8 cellular contexts compared by ENCODE assay signal in the genomic region with DNA sequence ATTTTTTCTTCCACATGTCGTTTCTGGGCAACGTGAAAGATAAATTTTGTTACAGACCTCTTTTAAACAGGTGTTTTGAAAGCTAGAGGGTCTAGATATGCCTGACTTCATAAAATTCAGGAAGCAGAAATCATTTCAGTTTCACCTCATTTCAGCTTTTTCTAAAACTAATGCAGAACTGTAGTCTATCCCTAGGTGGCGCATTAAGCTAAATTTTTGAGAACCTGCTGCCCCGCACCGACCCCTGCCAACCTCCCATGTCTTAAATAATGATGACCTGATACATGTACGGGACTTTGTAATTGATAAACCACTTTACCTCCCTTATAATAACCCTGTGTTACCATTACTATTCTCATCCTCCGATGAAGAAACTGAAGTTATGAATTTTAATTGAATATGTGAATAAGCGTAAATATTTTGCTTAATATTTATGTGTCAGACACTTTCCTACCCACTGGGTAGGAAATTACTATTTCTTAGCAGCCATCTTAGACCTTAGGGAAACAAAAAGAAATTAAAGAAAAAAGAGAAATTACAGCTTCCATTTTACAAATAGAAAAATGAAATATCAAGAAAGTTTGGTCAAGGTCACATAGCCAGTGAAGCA.
A peak's percentile ranks its signal among the peaks of the same experiment; 100 is the strongest.
DNase-seq lines count a peak whose midpoint lies in the region; ATAC-seq and TF ChIP-seq lines count a peak whose summit lies in the region.

No MANE protein-coding gene starts in this region.

- intact Hi-C loops in left ventricle myocardium superior (cut with micrococcal nuclease), result no loop called here

- ATAC-seq in GM18909 (IDR thresholded peaks at IDR 0.05; ENCODE audit: poor library complexity, unreplicated experiment), result peak; percentile 47
- ATAC-seq in activated T-helper 17 cell treated with anti-CD3 and anti-CD28 coated beads, Interleukin-2, amount 50 U/mL, for 72 hours (replicated peaks), result peak; percentile 24
- peak; percentile 44 for ATAC-seq in left ventricle myocardium superior

- H3K9me3 Mint-ChIP-seq in activated T-helper 17 cell treated with anti-CD3 and anti-CD28 coated beads, Interleukin-2, amount 50 U/mL, for 72 hours, result no peaks in the 10 kb centered on the region

- TF ChIP-seq CTCF in C4-2B (conservative IDR thresholded peaks at IDR 0.05), result peak; percentile 91

- peak; percentile 10 for DNase-seq in NCI-H2196 treated with DMSO at 0.1 percent for 48 hours (lab: John Stamatoyannopoulos, UW; ENCODE audit: unreplicated experiment)
- DNase-seq in left ventricle myocardium superior, result no peak
- DNase-seq in stimulated activated CD4-positive, alpha-beta T cell treated with anti-CD3 and anti-CD28 coated beads, Interleukin-4, amount 100 ng/mL, for 24 hours, result peak; percentile 19
- DNase-seq in activated gamma-delta T cell treated with Interleukin-2 at 50 U/mL for 16 hours, result no peak
- no peak for DNase-seq in activated T-cell treated with anti-CD3 and anti-CD28 coated beads for 4 hours

- H3K36me3 Mint-ChIP-seq in activated T-helper 17 cell treated with anti-CD3 and anti-CD28 coated beads, Interleukin-2, amount 50 U/mL, for 72 hours (ENCODE audit: low read depth), result no peaks in the 10 kb centered on the region

- no peaks in the 10 kb centered on the region for H3K4me1 Mint-ChIP-seq in activated T-helper 17 cell treated with anti-CD3 and anti-CD28 coated beads, Interleukin-2, amount 50 U/mL, for 72 hours

- no peak overlapping the region for H3K4me3 Mint-ChIP-seq in activated T-helper 17 cell treated with anti-CD3 and anti-CD28 coated beads, Interleukin-2, amount 50 U/mL, for 72 hours

- H3K27ac ChIP-seq in C4-2B, result no peak overlapping the region

- no peaks in the 10 kb centered on the region for H3K27me3 Mint-ChIP-seq in activated T-helper 17 cell treated with anti-CD3 and anti-CD28 coated beads, Interleukin-2, amount 50 U/mL, for 72 hours

- no peak overlapping the region for H3K27ac Mint-ChIP-seq in activated T-helper 17 cell treated with anti-CD3 and anti-CD28 coated beads, Interleukin-2, amount 50 U/mL, for 72 hours

Comparison
In these comparisons a context has a peak if more than half of its experiments do, and no peak if none do; other contexts are left out.
1. DNase-seq: peak in NCI-H2196 treated with DMSO at 0.1 percent for 48 hours (single experiment) and stimulated activated CD4-positive, alpha-beta T cell treated with anti-CD3 and anti-CD28 coated beads, Interleukin-4, amount 100 ng/mL, for 24 hours (single experiment); none in left ventricle myocardium superior (single experiment), activated gamma-delta T cell treated with Interleukin-2 at 50 U/mL for 16 hours (single experiment) and activated T-cell treated with anti-CD3 and anti-CD28 coated beads for 4 hours (single experiment).
2. Peak in every context shown above with its lines, with median percentiles within 50 percentile points of each other: ATAC-seq.